ENCODE assay signal across 10 cellular contexts in the genomic region with DNA sequence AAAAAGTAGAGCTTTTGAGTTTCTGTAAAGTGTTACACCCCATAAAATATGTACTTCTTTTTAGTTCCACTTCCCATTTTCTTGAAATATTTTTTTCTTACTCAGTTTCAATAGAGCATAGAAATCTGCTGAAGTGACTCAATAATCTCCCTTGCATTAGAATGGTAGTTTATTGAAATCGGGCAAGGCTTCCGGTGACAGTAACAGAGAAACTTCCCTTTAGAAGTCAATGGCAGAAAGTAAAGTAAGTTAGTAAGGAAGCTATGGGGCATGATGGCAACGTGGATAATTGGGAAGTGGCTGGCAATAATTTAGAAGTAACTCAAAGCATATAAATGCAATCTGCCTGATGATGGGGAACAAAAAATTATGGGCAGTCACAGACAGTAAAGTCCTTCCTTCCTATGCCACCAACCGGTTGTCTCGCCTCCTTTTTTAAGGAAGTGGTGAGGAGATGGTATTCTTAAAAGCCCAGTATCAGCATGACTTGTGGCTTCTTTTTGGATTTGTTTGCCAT. TPM values are rescaled to one million over a fixed set of nuclear protein-coding genes. Genes with fewer than 3 reads are reported as not detected.
A peak's percentile ranks its signal among the peaks of the same experiment; 100 is the strongest.
DNase-seq lines count a peak whose midpoint lies in the region; ATAC-seq and TF ChIP-seq lines count a peak whose summit lies in the region.
"Had no signal": no experiment of that assay in that cellular context is flagged by ENCODE, and none has a peak within 500 bp of the region (broad histone marks: within the 10 kb centered on the region; RNA-seq: fewer than 3 reads in every experiment).

No MANE protein-coding gene starts in this region.

- H3K4me1 ChIP-seq in BE2C = no peaks in the 10 kb centered on the region

- DNase-seq in Kasumi-1 (lab: John Stamatoyannopoulos, UW) = peak; percentile 52 to 55
- peak; percentile 75 for DNase-seq in naive B cell
- DNase-seq in DMS 273 (lab: John Stamatoyannopoulos, UW; ENCODE audit: unreplicated experiment) = no peak
- no peak for DNase-seq in BE2C
- no peak for DNase-seq in NCI-H1930 (lab: John Stamatoyannopoulos, UW)
- DNase-seq in islet precursor cell = no peak

- no peak for TF ChIP-seq CTCF in BE2C (IDR thresholded peaks at IDR 0.05; ENCODE audit: low read depth, low read length)

- peak overlapping the region; percentile 92 to 98 (median 96) for H3K27ac Mint-ChIP-seq in naive B cell

- no peak overlapping the region for H3K4me3 ChIP-seq in BE2C (ENCODE audit: low read depth, low read length)
- H3K4me3 ChIP-seq: SK-N-MC, skin epidermis had no signal

- peak overlapping the region; percentile 66 to 89 (median 82) for H3K4me3 Mint-ChIP-seq in naive B cell

- peaks cover 33 to 40% of the 10 kb centered on the region in 2 donors for H3K36me3 Mint-ChIP-seq in naive B cell

- H3K9me3 Mint-ChIP-seq in naive B cell = peaks cover 0 to 8% (median 0%) of the 10 kb centered on the region in 7 donors

- no peaks in the 10 kb centered on the region for H3K36me3 ChIP-seq in BE2C

- H3K27me3 Mint-ChIP-seq in naive B cell = peaks cover 0 to 14% (median 0%) of the 10 kb centered on the region in 3 donors

- H3K27me3 ChIP-seq in BE2C = no peaks in the 10 kb centered on the region

- peaks cover 38 to 61% (median 49%) of the 10 kb centered on the region in 3 donors for H3K4me1 Mint-ChIP-seq in naive B cell

- no peaks in the 10 kb centered on the region for H3K9me3 ChIP-seq in BE2C

- ATAC-seq in GM18909 (IDR thresholded peaks at IDR 0.05; ENCODE audit: poor library complexity, unreplicated experiment) (peak; percentile 75), HG02678 (IDR thresholded peaks at IDR 0.05; ENCODE audit: unreplicated experiment) (peak; percentile 59), naive B cell (ENCODE audit: low read depth in 2 of 2) (peak; percentile 75 to 76)

RNA-seq across cellular contexts. Expression of a gene that starts 7.6 kb away (rescaled TPM):
- polyA plus RNA-seq in naive B cell (ENCODE audit: low read depth in 6 of 6) = 100 to 1,000 TPM in 5 of 6 donors, 10 to 100 TPM in 1; 81.2 to 182 (median 161) TPM
- polyA plus RNA-seq in BE2C (2012; ENCODE audit: insufficient read depth, insufficient read length, low read depth) = not detected

RNA-seq across cellular contexts. Expression of a gene that starts 60.0 kb away (rescaled TPM):
- 10 to 100 TPM; 24.3 to 52.2 (median 32.7) TPM for polyA plus RNA-seq in naive B cell (ENCODE audit: low read depth in 6 of 6)
- 13.6 TPM for polyA plus RNA-seq in BE2C (2012; ENCODE audit: insufficient read depth, insufficient read length, low read depth)

Comparison
In these comparisons a context has a peak if more than half of its experiments do, and no peak if none do; other contexts are left out.
1. DNase-seq: peak in Kasumi-1 (2 of 2) and naive B cell (single experiment); none in DMS 273 (single experiment), BE2C (single experiment), NCI-H1930 (0 of 2) and islet precursor cell (single experiment).
2. Peak in every context shown above with its lines, with median percentiles within 50 percentile points of each other: ATAC-seq.